ENCODE assay signal across 9 cellular contexts in genomic region chr11:2445107-2445947, GRCh38. TPM values are rescaled to one million over a fixed set of nuclear protein-coding genes. Genes with fewer than 3 reads are reported as not detected.
DNase-seq lines count a peak whose midpoint lies in the region; ATAC-seq, FAIRE-seq and TF ChIP-seq lines count a peak whose summit lies in the region.
"Had no signal": no experiment of that assay in that cellular context is flagged by ENCODE, and none has a peak within 500 bp of the region (broad histone marks: within the 10 kb centered on the region; RNA-seq: fewer than 3 reads in every experiment).

No MANE protein-coding gene starts in this region.

- in situ Hi-C loops in GM12878 (cut with MboI), result no loop called here

- FAIRE-seq in GM12878 (lab: Jason Lieb, UNC) (no peak), H54 (lab: Jason Lieb, UNC) (no peak), urothelium cell line (lab: Jason Lieb, UNC) (no peak)

- H3K27me3 ChIP-seq in GM12878 (replicated peaks in 1 of 2; ENCODE audit: control insufficient read depth in 2 of 2, insufficient read depth in 2 of 2, low read length in 1 of 2) (peaks cover 2 to 7% of the 10 kb centered on the region in 2 experiments; a peak in 3 of 4 replicates), mucosa of rectum (ENCODE audit: control insufficient read depth in 2 of 2, insufficient read depth in 2 of 2, low read length in 2 of 2) (no peaks in the 10 kb centered on the region)

- intact Hi-C loops in GM12878 (cut with micrococcal nuclease; ENCODE audit: unreplicated experiment), result no loop called here

- H3K4me3 ChIP-seq in GM12878, result no peak overlapping the region
- peak overlapping the region; percentile 63 to 70 for H3K4me3 ChIP-seq in mucosa of rectum (ENCODE audit: low read length in 2 of 2)

- no peaks in the 10 kb centered on the region for H3K4me1 ChIP-seq in GM12878 (ENCODE audit: control insufficient read depth, insufficient read depth, low read length)
- H3K4me1 ChIP-seq in mucosa of rectum (ENCODE audit: control insufficient read depth in 2 of 2, insufficient read depth in 2 of 2, low read length in 2 of 2), result peaks cover 36 to 41% of the 10 kb centered on the region in 2 donors

- no peak overlapping the region for H2AFZ ChIP-seq in GM12878 (ENCODE audit: control insufficient read depth, low read depth, low read length)

- DNase-seq in stimulated activated CD4-positive, alpha-beta T cell treated with anti-CD3 and anti-CD28 coated beads, Interleukin-15, amount 100 ng/mL, for 24 hours, result peak; percentile 57
- no peak for DNase-seq in stimulated activated CD4-positive, alpha-beta T cell treated with anti-CD3 and anti-CD28 coated beads, Interleukin-4, amount 100 ng/mL, for 4 hours
- DNase-seq in GM12878 (ENCODE audit: low read depth, low spot score) (no peak), H54 (ENCODE audit: insufficient read length, low spot score) (no peak), NCI-H187 (lab: John Stamatoyannopoulos, UW) (no peak), urothelium cell line (ENCODE audit: low spot score) (no peak)

- H3K9me3 ChIP-seq in GM12878 (replicated peaks; ENCODE audit: control insufficient read depth, insufficient read depth, low read length) (no peaks in the 10 kb centered on the region), mucosa of rectum (ENCODE audit: control insufficient read depth in 2 of 2, low read length in 2 of 2) (no peaks in the 10 kb centered on the region)

- TF ChIP-seq POLR2A in GM12878 (IDR thresholded peaks at IDR 0.05; ENCODE audit: low read depth, low read length) (no peak), H54 (IDR thresholded peaks at IDR 0.05; ENCODE audit: low read depth, low read length) (no peak)

- POLR2A ChIA-PET in GM12878 (lab: Charles Lee), result no interaction called here

- CTCF ChIA-PET in GM12878 (lab: Yijun Ruan, JAX), result no interaction called here

- RAD21 ChIA-PET in GM12878 (lab: Charles Lee; ENCODE audit: unreplicated experiment), result no interaction called here

- no peak for TF ChIP-seq CTCF in GM12878 (IDR thresholded peaks at IDR 0.05 in 2 of 3, conservative IDR thresholded peaks at IDR 0.05 in 1 of 3; ENCODE audit: control insufficient read depth in 2 of 3, extremely low read depth in 1 of 3, insufficient read depth in 1 of 3, low read depth in 3 of 3, low read length in 3 of 3)

- TF ChIP-seq RAD21 in GM12878 (IDR thresholded peaks at IDR 0.05; ENCODE audit: insufficient read depth, low read depth, low read length), result no peak

- no peaks in the 10 kb centered on the region for H3K79me2 ChIP-seq in GM12878 (ENCODE audit: control insufficient read depth, insufficient read depth, low read length)

- no peaks in the 10 kb centered on the region for H4K20me1 ChIP-seq in GM12878 (ENCODE audit: control insufficient read depth, insufficient read depth)

- no peak overlapping the region for H3K9ac ChIP-seq in GM12878 (ENCODE audit: control insufficient read depth, insufficient read depth, low read length)
- H3K9ac ChIP-seq in mucosa of rectum (ENCODE audit: low read depth in 1 of 2, low read length in 2 of 2), result peak overlapping the region; percentile 61 to 74

- no peak for TF ChIP-seq EP300 in GM12878 (IDR thresholded peaks at IDR 0.05; ENCODE audit: borderline replicate concordance in 1 of 2, control insufficient read depth in 1 of 2, low read depth in 2 of 2, low read length in 2 of 2)

- WGBS in GM12878 (ENCODE audit: insufficient coverage, insufficient replicate concordance, low lambda C conversion rate, missing lambda C conversion rate), result 19% methylated on average over 39 of the region's 80 CpGs

- SMC1A ChIA-PET in GM12878 (lab: Charles Lee; ENCODE audit: uncharacterized antibody, unreplicated experiment), result no interaction called here

- H3K4me2 ChIP-seq in GM12878 (ENCODE audit: control insufficient read depth, insufficient read depth), result peak overlapping the region; percentile 32; the same call in 1 of the 2 replicates

- BruUV-seq in GM12878 (replicated peaks; lab: Mats Ljungman, UMichigan), result no TSS peak

- H3K36me3 ChIP-seq in GM12878 (ENCODE audit: control insufficient read depth in 2 of 2, insufficient read depth in 2 of 2, low read length in 1 of 2) (no peaks in the 10 kb centered on the region), mucosa of rectum (ENCODE audit: control insufficient read depth in 2 of 2, insufficient read depth in 2 of 2, low read length in 2 of 2) (no peaks in the 10 kb centered on the region)

- ATAC-seq in GM12878, result no peak
- no peak for ATAC-seq in GM21360 (IDR thresholded peaks at IDR 0.05; ENCODE audit: unreplicated experiment)

- H3K27ac ChIP-seq in GM12878 (ENCODE audit: control insufficient read depth, insufficient read depth) (no peak overlapping the region), mucosa of rectum (ENCODE audit: low read depth in 2 of 2, low read length in 2 of 2) (peak overlapping the region; percentile 34 to 45)

TF ChIP-seq in GM12878, 131 proteins besides CTCF, POLR2A, EP300 and RAD21 (continues in another document):
- no peak for TF ChIP-seq SIX5 (IDR thresholded peaks at IDR 0.05; ENCODE audit: low read depth, low read length, severe bottlenecking)
- TF ChIP-seq TAF1 (IDR thresholded peaks at IDR 0.05; ENCODE audit: borderline replicate concordance, low read depth, low read length), result no peak
- TF ChIP-seq ZSCAN29 (IDR thresholded peaks at IDR 0.05), result no peak
- no peak for TF ChIP-seq RCOR1 (conservative IDR thresholded peaks at IDR 0.05; ENCODE audit: low read depth, low read length)
- no peak for TF ChIP-seq TBL1XR1 (IDR thresholded peaks at IDR 0.05; ENCODE audit: low read depth, low read length)
- TF ChIP-seq SUPT20H (IDR thresholded peaks at IDR 0.05; ENCODE audit: borderline replicate concordance, control insufficient read depth, low read depth, low read length), result no peak
- no peak for TF ChIP-seq ZNF207 (IDR thresholded peaks at IDR 0.05; ENCODE audit: borderline replicate concordance)
- no peak for TF ChIP-seq YBX1 (IDR thresholded peaks at IDR 0.05)
- TF ChIP-seq BRCA1 (IDR thresholded peaks at IDR 0.05; ENCODE audit: low read depth, low read length), result no peak
- TF ChIP-seq CHD1 (IDR thresholded peaks at IDR 0.05; ENCODE audit: low read depth, low read length), result no peak

RNA-seq across cellular contexts. Expression of gene KCNQ1, which starts 0.5 kb away (rescaled TPM):
- total RNA-seq in GM12878 (2013; cell fraction: nucleolus; rRNA removed), result 0.71 and 0.81 TPM in 2 replicates
- total RNA-seq in GM12878 (2014; rRNA removed) (not detected in 2 replicates), GM12878 (2014; rRNA removed; fragmentation: Illumina TruSeq; extraction: Trizol) (not detected in 2 replicates), GM12878 (2021) (0.15 and 0.16 TPM in 2 replicates)
- not detected for polyA plus RNA-seq in GM12878 (2011; ENCODE audit: low read depth)
- polyA plus RNA-seq in GM12878 (2011; rRNA removed) (0.06 and 0.12 TPM in 2 replicates), GM12878 (2014; fragmentation: Illumina TruSeq; extraction: Trizol) (0.03 TPM in 1 of 2 replicates, not detected in the other), GM12878 (2014; fragmentation: Nextera tagmentation; extraction: Ambion mirVana) (not detected), GM12878 (2014; rRNA removed) (not detected in 2 replicates), GM12878 (2016; fragmentation: Nextera tagmentation; extraction: Ambion mirVana) (not detected)
- 0.10 and 0.18 TPM in 2 replicates for polyA plus RNA-seq in GM12878 (2011; cell fraction: cytosol; rRNA removed)
- 0.03 and 0.15 TPM in 2 replicates for polyA plus RNA-seq in GM12878 (2011; cell fraction: nucleus; rRNA removed)
- 0.19 and 0.25 TPM in 2 replicates for polyA plus RNA-seq in GM12878 (2012)
- 0.15 and 0.41 TPM in 2 replicates for polyA minus RNA-seq in GM12878 (2011; rRNA and poly(A)+ RNA removed)
- not detected in 2 replicates for polyA minus RNA-seq in GM12878 (2011; cell fraction: cytosol; rRNA and poly(A)+ RNA removed)
- not detected in 2 replicates for polyA minus RNA-seq in GM12878 (2011; cell fraction: nucleus; rRNA and poly(A)+ RNA removed)

RNA-seq across cellular contexts. Expression of gene TRPM5, which starts 1.0 kb away (rescaled TPM):
- total RNA-seq in GM12878 (2013; cell fraction: nucleolus; rRNA removed), result not detected in 2 replicates
- total RNA-seq in GM12878 (2014; rRNA removed) (not detected in 2 replicates), GM12878 (2014; rRNA removed; fragmentation: Illumina TruSeq; extraction: Trizol) (not detected in 2 replicates), GM12878 (2021) (not detected in 2 replicates)
- not detected for polyA plus RNA-seq in GM12878 (2011; ENCODE audit: low read depth)
- polyA plus RNA-seq in GM12878 (2011; rRNA removed) (not detected in 2 replicates), GM12878 (2014; fragmentation: Illumina TruSeq; extraction: Trizol) (not detected in 2 replicates), GM12878 (2014; fragmentation: Nextera tagmentation; extraction: Ambion mirVana) (not detected), GM12878 (2014; rRNA removed) (not detected in 2 replicates), GM12878 (2016; fragmentation: Nextera tagmentation; extraction: Ambion mirVana) (not detected)
- polyA plus RNA-seq in GM12878 (2011; cell fraction: cytosol; rRNA removed), result not detected in 2 replicates
- not detected in 2 replicates for polyA plus RNA-seq in GM12878 (2011; cell fraction: nucleus; rRNA removed)
- polyA plus RNA-seq in GM12878 (2012), result not detected in 2 replicates
- not detected in 2 replicates for polyA minus RNA-seq in GM12878 (2011; rRNA and poly(A)+ RNA removed)
- not detected in 2 replicates for polyA minus RNA-seq in GM12878 (2011; cell fraction: cytosol; rRNA and poly(A)+ RNA removed)
- not detected in 2 replicates for polyA minus RNA-seq in GM12878 (2011; cell fraction: nucleus; rRNA and poly(A)+ RNA removed)
- total RNA-seq: myocyte had no signal

RNA-seq across cellular contexts. Expression of gene TSSC4, which starts 44.8 kb away (rescaled TPM):
- 17.2 and 17.7 TPM in 2 replicates for total RNA-seq in GM12878 (2013; cell fraction: nucleolus; rRNA removed)
- total RNA-seq in GM12878 (2014; rRNA removed) (49.0 and 52.2 TPM in 2 replicates), GM12878 (2014; rRNA removed; fragmentation: Illumina TruSeq; extraction: Trizol) (15.9 and 19.0 TPM in 2 replicates), GM12878 (2021) (52.6 and 55.4 TPM in 2 replicates)
- 5.7 TPM for polyA plus RNA-seq in GM12878 (2011; ENCODE audit: low read depth)
- polyA plus RNA-seq in GM12878 (2011; rRNA removed) (6.4 and 14.7 TPM in 2 replicates), GM12878 (2014; fragmentation: Illumina TruSeq; extraction: Trizol) (0.36 and 5.3 TPM in 2 replicates), GM12878 (2014; fragmentation: Nextera tagmentation; extraction: Ambion mirVana) (1 to 10 TPM in 1 of 2 experiments, under 1 TPM in 1; 0.69 to 5.3 TPM), GM12878 (2014; rRNA removed) (32.3 and 43.8 TPM in 2 replicates), GM12878 (2016; fragmentation: Nextera tagmentation; extraction: Ambion mirVana) (10 to 100 TPM; 62.8 to 70.1 TPM)
- polyA plus RNA-seq in GM12878 (2011; cell fraction: cytosol; rRNA removed), result 21.9 and 41.0 TPM in 2 replicates
- 62.3 and 80.7 TPM in 2 replicates for polyA plus RNA-seq in GM12878 (2011; cell fraction: nucleus; rRNA removed)
- polyA plus RNA-seq in GM12878 (2012), result 21.8 and 26.7 TPM in 2 replicates
- 11.3 and 24.7 TPM in 2 replicates for polyA minus RNA-seq in GM12878 (2011; rRNA and poly(A)+ RNA removed)
- 13.5 and 18.3 TPM in 2 replicates for polyA minus RNA-seq in GM12878 (2011; cell fraction: cytosol; rRNA and poly(A)+ RNA removed)
- 20.7 and 40.5 TPM in 2 replicates for polyA minus RNA-seq in GM12878 (2011; cell fraction: nucleus; rRNA and poly(A)+ RNA removed)
